25 cellular contexts compared by ENCODE assay signal in genomic region chrX:71556026-71556425, GRCh38. TPM values are rescaled to one million over a fixed set of nuclear protein-coding genes. Genes with fewer than 3 reads are reported as not detected.
DNase-seq lines count a peak whose midpoint lies in the region; ATAC-seq and TF ChIP-seq lines count a peak whose summit lies in the region.
"Had no signal": no experiment of that assay in that cellular context is flagged by ENCODE, and none has a peak within 500 bp of the region (broad histone marks: within the 10 kb centered on the region; RNA-seq: fewer than 3 reads in every experiment).

No MANE protein-coding gene starts in this region.

- no peaks in the 10 kb centered on the region for H3K27me3 Mint-ChIP-seq in stimulated activated naive CD8-positive, alpha-beta T cell treated with anti-CD3 and anti-CD28 coated beads, Interleukin-15, Interleukin-2, amounts not matched to agents 100 ng/mL and 50 ng/mL, for 24 hours
- H3K27me3 Mint-ChIP-seq in activated T-helper 1 cell treated with anti-CD3 and anti-CD28 coated beads, Interleukin-12 subunit alpha, Interleukin-12 subunit beta, Interleukin-2, Interleukin-4 antibody, amounts not matched to agents 30 ng/mL and 10 ng/mL and 1 ng/mL, durations not matched to agents 14 hours and 24 hours and 36 hours (ENCODE audit: insufficient read depth): no peaks in the 10 kb centered on the region
- H3K27me3 Mint-ChIP-seq: activated CD4-positive, alpha-beta T cell treated with anti-CD3 and anti-CD28 coated beads, Interleukin-2, amount 10 ng/mL, durations not matched to agents 24 days and 14 days; CD4-positive, alpha-beta memory T cell had no signal

- intact Hi-C loops in activated T-helper 1 cell treated with anti-CD3 and anti-CD28 coated beads, Interleukin-12 subunit alpha, Interleukin-12 subunit beta, Interleukin-2, Interleukin-4 antibody, amounts not matched to agents 30 ng/mL and 10 ng/mL and 1 ng/mL, durations not matched to agents 14 hours and 24 hours and 36 hours (cut with micrococcal nuclease): loop anchor here (10.0 kb wide), 1 partner anchor 151 kb away; no protein-coding TSS in a partner anchor
- intact Hi-C loops in mucosa of descending colon (cut with DNase I, micrococcal nuclease): no loop called here

- H3K4me3 Mint-ChIP-seq in stimulated activated naive CD8-positive, alpha-beta T cell treated with anti-CD3 and anti-CD28 coated beads, Interleukin-15, Interleukin-2, amounts not matched to agents 100 ng/mL and 50 ng/mL, for 24 hours: no peak overlapping the region
- H3K4me3 Mint-ChIP-seq in activated T-helper 1 cell treated with anti-CD3 and anti-CD28 coated beads, Interleukin-12 subunit alpha, Interleukin-12 subunit beta, Interleukin-2, Interleukin-4 antibody, amounts not matched to agents 30 ng/mL and 10 ng/mL and 1 ng/mL, durations not matched to agents 14 hours and 24 hours and 36 hours: no peak overlapping the region
- H3K4me3 Mint-ChIP-seq: activated CD4-positive, alpha-beta T cell treated with anti-CD3 and anti-CD28 coated beads, Interleukin-2, amount 10 ng/mL, durations not matched to agents 24 days and 14 days; CD4-positive, alpha-beta memory T cell; neural crest cell had no signal

- peak overlapping the region; percentile 56 for H3K27ac Mint-ChIP-seq in stimulated activated naive CD8-positive, alpha-beta T cell treated with anti-CD3 and anti-CD28 coated beads, Interleukin-15, Interleukin-2, amounts not matched to agents 100 ng/mL and 50 ng/mL, for 24 hours
- H3K27ac Mint-ChIP-seq in activated T-helper 1 cell treated with anti-CD3 and anti-CD28 coated beads, Interleukin-12 subunit alpha, Interleukin-12 subunit beta, Interleukin-2, Interleukin-4 antibody, amounts not matched to agents 30 ng/mL and 10 ng/mL and 1 ng/mL, durations not matched to agents 14 hours and 24 hours and 36 hours: peak overlapping the region; percentile 74
- H3K27ac Mint-ChIP-seq: activated CD4-positive, alpha-beta T cell treated with anti-CD3 and anti-CD28 coated beads, Interleukin-2, amount 10 ng/mL, durations not matched to agents 24 days and 14 days had no signal

- no peaks in the 10 kb centered on the region for H3K4me1 ChIP-seq in mucosa of descending colon (ENCODE audit: low read depth)
- H3K4me1 ChIP-seq: heart left ventricle, left lung, parathyroid adenoma, right lobe of liver, transverse colon had no signal

- H3K4me1 Mint-ChIP-seq in stimulated activated naive CD8-positive, alpha-beta T cell treated with anti-CD3 and anti-CD28 coated beads, Interleukin-15, Interleukin-2, amounts not matched to agents 100 ng/mL and 50 ng/mL, for 24 hours (ENCODE audit: low read depth): peaks cover 17% of the 10 kb centered on the region
- H3K4me1 Mint-ChIP-seq in activated T-helper 1 cell treated with anti-CD3 and anti-CD28 coated beads, Interleukin-12 subunit alpha, Interleukin-12 subunit beta, Interleukin-2, Interleukin-4 antibody, amounts not matched to agents 30 ng/mL and 10 ng/mL and 1 ng/mL, durations not matched to agents 14 hours and 24 hours and 36 hours (ENCODE audit: low read depth): no peaks in the 10 kb centered on the region
- H3K4me1 Mint-ChIP-seq: activated CD4-positive, alpha-beta T cell treated with anti-CD3 and anti-CD28 coated beads, Interleukin-2, amount 10 ng/mL, durations not matched to agents 24 days and 14 days; neural crest cell had no signal

- no peak for ATAC-seq in stimulated activated naive CD8-positive, alpha-beta T cell treated with anti-CD3 and anti-CD28 coated beads, Interleukin-15, Interleukin-2, amounts not matched to agents 100 U/mL and 50 U/mL, for 24 hours
- no peak for ATAC-seq in mucosa of descending colon
- ATAC-seq: heart left ventricle, left lung, right lobe of liver had no signal

- no peak for TF ChIP-seq CTCF in kidney epithelial cell (IDR thresholded peaks at IDR 0.05; ENCODE audit: insufficient read depth, low read length, poor library complexity, severe bottlenecking)
- no peak for TF ChIP-seq CTCF in mucosa of descending colon (IDR thresholded peaks at IDR 0.05)

- peaks cover 67% of the 10 kb centered on the region for H3K36me3 Mint-ChIP-seq in stimulated activated naive CD8-positive, alpha-beta T cell treated with anti-CD3 and anti-CD28 coated beads, Interleukin-15, Interleukin-2, amounts not matched to agents 100 ng/mL and 50 ng/mL, for 24 hours (ENCODE audit: low read depth)
- peaks cover 29% of the 10 kb centered on the region for H3K36me3 Mint-ChIP-seq in activated T-helper 1 cell treated with anti-CD3 and anti-CD28 coated beads, Interleukin-12 subunit alpha, Interleukin-12 subunit beta, Interleukin-2, Interleukin-4 antibody, amounts not matched to agents 30 ng/mL and 10 ng/mL and 1 ng/mL, durations not matched to agents 14 hours and 24 hours and 36 hours (ENCODE audit: low read depth)

- no peaks in the 10 kb centered on the region for H3K9me3 Mint-ChIP-seq in stimulated activated naive CD8-positive, alpha-beta T cell treated with anti-CD3 and anti-CD28 coated beads, Interleukin-15, Interleukin-2, amounts not matched to agents 100 ng/mL and 50 ng/mL, for 24 hours
- no peaks in the 10 kb centered on the region for H3K9me3 Mint-ChIP-seq in activated T-helper 1 cell treated with anti-CD3 and anti-CD28 coated beads, Interleukin-12 subunit alpha, Interleukin-12 subunit beta, Interleukin-2, Interleukin-4 antibody, amounts not matched to agents 30 ng/mL and 10 ng/mL and 1 ng/mL, durations not matched to agents 14 hours and 24 hours and 36 hours
- H3K9me3 Mint-ChIP-seq: activated CD4-positive, alpha-beta T cell treated with anti-CD3 and anti-CD28 coated beads, Interleukin-2, amount 10 ng/mL, durations not matched to agents 24 days and 14 days; CD4-positive, alpha-beta memory T cell; neural crest cell had no signal

- no peaks in the 10 kb centered on the region for H3K36me3 ChIP-seq in kidney epithelial cell (ENCODE audit: control insufficient read depth, insufficient read depth, low read length)
- peaks cover 5% of the 10 kb centered on the region for H3K36me3 ChIP-seq in mucosa of descending colon (ENCODE audit: low read depth)
- H3K36me3 ChIP-seq: transverse colon had no signal

- H3K4me3 ChIP-seq in kidney epithelial cell (ENCODE audit: low read depth, low read length) (no peak overlapping the region), mucosa of descending colon (no peak overlapping the region)
- H3K4me3 ChIP-seq: dorsolateral prefrontal cortex, heart left ventricle, left lung, right lobe of liver, transverse colon had no signal

- H3K9me3 ChIP-seq in mucosa of descending colon: no peaks in the 10 kb centered on the region
- H3K9me3 ChIP-seq: heart left ventricle, left lung, right lobe of liver, SK-N-SH, transverse colon had no signal

- no peak for DNase-seq in stimulated activated naive CD8-positive, alpha-beta T cell treated with anti-CD3 and anti-CD28 coated beads, Interleukin-15, Interleukin-2, amounts not matched to agents 100 U/mL and 50 U/mL, for 24 hours
- no peak for DNase-seq in activated T-helper 1 cell treated with anti-CD3 and anti-CD28 coated beads, Interleukin-12 subunit alpha, Interleukin-12 subunit beta, Interleukin-2, Interleukin-4 antibody, amounts not matched to agents 30 ng/mL and 10 ng/mL and 1 ng/mL, durations not matched to agents 14 hours and 24 hours and 36 hours (ENCODE audit: low spot score)
- DNase-seq in kidney epithelial cell (ENCODE audit: low read depth): peak; percentile 64
- no peak for DNase-seq in MV-4-11 (lab: John Stamatoyannopoulos, UW)
- DNase-seq in stimulated activated naive CD4-positive, alpha-beta T cell treated with Interleukin-2 at 50 U/mL for 16 hours (lab: John Stamatoyannopoulos, UW): no peak
- no peak for DNase-seq in mucosa of descending colon
- DNase-seq: activated CD4-positive, alpha-beta T cell treated with anti-CD3 and anti-CD28 coated beads, Interleukin-2, amount 10 ng/mL, durations not matched to agents 24 days and 14 days; CD4-positive, alpha-beta memory T cell; DMS153; dorsolateral prefrontal cortex; heart left ventricle; left lung; midbrain; NCI-H1105 treated with DMSO at 0.1 percent for 48 hours; NCI-H2081; NCI-H345; NCI-H774; right lobe of liver; SK-N-SH; stimulated activated CD4-positive, alpha-beta T cell treated with anti-CD3 and anti-CD28 coated beads, Interleukin-15, amount 100 ng/mL, for 24 hours; T-helper 2 cell; transverse colon had no signal

- H3K27me3 ChIP-seq in kidney epithelial cell (ENCODE audit: control insufficient read depth, insufficient read depth, low read length): no peaks in the 10 kb centered on the region
- H3K27me3 ChIP-seq: heart left ventricle, left lung, right lobe of liver, transverse colon had no signal

RNA-seq across cellular contexts. Expression of gene GCNA, which starts 22.2 kb away (rescaled TPM):
- total RNA-seq in activated T-helper 1 cell treated with anti-CD3 and anti-CD28 coated beads, Interleukin-12 subunit alpha, Interleukin-12 subunit beta, Interleukin-2, Interleukin-4 antibody, amounts not matched to agents 30 ng/mL and 10 ng/mL and 1 ng/mL, durations not matched to agents 14 hours and 24 hours and 36 hours: 4.3 and 4.8 TPM in 2 replicates
- total RNA-seq in kidney epithelial cell: 3.1 and 4.1 TPM in 2 replicates
- total RNA-seq in mucosa of descending colon: 1 to 10 TPM; 1.2 to 2.0 (median 1.5) TPM

RNA-seq across cellular contexts. Expression of gene OGT, which starts 23.1 kb away (rescaled TPM):
- 295 and 305 TPM in 2 replicates for total RNA-seq in activated T-helper 1 cell treated with anti-CD3 and anti-CD28 coated beads, Interleukin-12 subunit alpha, Interleukin-12 subunit beta, Interleukin-2, Interleukin-4 antibody, amounts not matched to agents 30 ng/mL and 10 ng/mL and 1 ng/mL, durations not matched to agents 14 hours and 24 hours and 36 hours
- 71.7 and 82.2 TPM in 2 replicates for total RNA-seq in kidney epithelial cell
- 100 to 1,000 TPM in 2 of 3 donors, 10 to 100 TPM in 1; 89.4 to 133 (median 120) TPM for total RNA-seq in mucosa of descending colon
